ENCODE assay signal across 15 cellular contexts in the genomic region with DNA sequence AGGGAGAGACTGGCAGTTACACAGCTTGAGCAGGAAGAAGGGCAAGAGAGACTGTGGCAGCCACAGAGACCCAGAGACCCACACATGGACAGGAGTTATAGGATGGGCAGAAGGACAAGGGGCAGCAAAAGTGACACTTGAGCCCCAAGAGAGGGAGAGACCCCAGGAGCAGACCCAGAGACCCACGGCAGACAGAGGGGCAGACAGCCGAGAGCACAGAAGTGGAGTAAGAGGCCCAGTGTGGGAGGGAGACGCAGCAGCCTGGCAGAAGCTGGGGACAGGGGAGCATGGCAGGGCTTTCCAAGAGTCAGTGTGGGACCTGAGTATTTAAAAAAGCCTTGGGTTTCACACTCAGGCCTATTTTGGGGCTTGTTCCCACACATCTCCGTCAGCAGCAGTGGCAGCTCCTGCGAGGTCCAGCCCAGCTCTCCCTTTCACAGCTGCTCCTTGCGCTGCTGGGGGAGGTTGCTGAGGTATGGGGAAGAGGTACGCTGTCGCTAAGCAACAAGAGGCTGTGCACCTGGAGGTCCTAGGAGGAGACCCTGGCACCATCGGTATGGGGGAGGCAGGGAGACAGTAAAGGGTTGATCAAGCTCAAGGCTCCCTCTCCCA. TPM values are rescaled to one million over a fixed set of nuclear protein-coding genes. Genes with fewer than 3 reads are reported as not detected.
A peak's percentile ranks its signal among the peaks of the same experiment; 100 is the strongest.
DNase-seq lines count a peak whose midpoint lies in the region; ATAC-seq and TF ChIP-seq lines count a peak whose summit lies in the region.
"Had no signal": no experiment of that assay in that cellular context is flagged by ENCODE, and none has a peak within 500 bp of the region (broad histone marks: within the 10 kb centered on the region; RNA-seq: fewer than 3 reads in every experiment).

No MANE protein-coding gene starts in this region.

- H3K9me3 Mint-ChIP-seq in CD4-positive, alpha-beta memory T cell, result peaks cover 0 to 3% (median 0%) of the 10 kb centered on the region in 8 donors
- H3K9me3 Mint-ChIP-seq: H9 had no signal

- no peaks in the 10 kb centered on the region for H3K36me3 ChIP-seq in CD4-positive, alpha-beta memory T cell (ENCODE audit: insufficient read depth, low read length)
- H3K36me3 ChIP-seq in gastrocnemius medialis, result no peaks in the 10 kb centered on the region
- H3K36me3 ChIP-seq: right lobe of liver had no signal

- H3K27ac ChIP-seq in CD4-positive, alpha-beta memory T cell (ENCODE audit: low read depth, low read length), result no peak overlapping the region
- peak overlapping the region; percentile 96 to 99 (median 98) for H3K27ac ChIP-seq in gastrocnemius medialis

- intact Hi-C loops in CD4-positive, alpha-beta memory T cell (cut with micrococcal nuclease), result loop anchor here (10.0 kb wide), 1 partner anchor 415 kb away; no protein-coding TSS in a partner anchor
- intact Hi-C loops in gastrocnemius medialis (cut with DNase I; ENCODE audit: low total_unique reads), result loop anchor here (5.0 kb wide), 4 partner anchors 93 to 387 kb away; partner anchors contain the start of genes GPATCH4, SMG5 and TMEM79

- H3K4me1 Mint-ChIP-seq in CD4-positive, alpha-beta memory T cell, result peaks cover 14 to 42% (median 19%) of the 10 kb centered on the region in 4 donors
- H3K4me1 Mint-ChIP-seq in T-helper 17 cell, result peaks cover 25% of the 10 kb centered on the region

- H3K4me1 ChIP-seq in CD4-positive, alpha-beta memory T cell (ENCODE audit: insufficient read depth, low read length), result peaks cover 30% of the 10 kb centered on the region
- H3K4me1 ChIP-seq in gastrocnemius medialis, result peaks cover 39 to 64% of the 10 kb centered on the region in 2 donors

- no peaks in the 10 kb centered on the region for H3K27me3 ChIP-seq in CD4-positive, alpha-beta memory T cell (ENCODE audit: insufficient read depth, low read length)
- no peaks in the 10 kb centered on the region for H3K27me3 ChIP-seq in gastrocnemius medialis
- H3K27me3 ChIP-seq: right lobe of liver had no signal

- ATAC-seq in T-helper 17 cell (no peak), gastrocnemius medialis (no peak), HG02981 (IDR thresholded peaks at IDR 0.05; ENCODE audit: unreplicated experiment) (no peak), GM18873 (IDR thresholded peaks at IDR 0.05; ENCODE audit: low FRiP score, unreplicated experiment) (no peak)
- ATAC-seq: right lobe of liver, SK-N-SH treated with all-trans-retinoic acid at 6 μM for 48 hours had no signal

- DNase-seq in CD4-positive, alpha-beta memory T cell, result no peak
- DNase-seq in T-helper 17 cell, result no peak
- DNase-seq in left kidney (ENCODE audit: low read depth, low spot score), result peak; percentile 73
- DNase-seq in gastrocnemius medialis, result peak in 1 of 2 donors; percentile 59
- no peak for DNase-seq in NCI-H2029 (lab: John Stamatoyannopoulos, UW)
- no peak for DNase-seq in NCI-H1436 (lab: John Stamatoyannopoulos, UW)
- DNase-seq: activated CD8-positive, alpha-beta memory T cell treated with anti-CD3 and anti-CD28 coated beads for 24 hours; COR-L47; H9; islet precursor cell; NCI-H526; right lobe of liver had no signal

- CTCF ChIA-PET in CD4-positive, alpha-beta memory T cell (lab: Charles Lee; ENCODE audit: partially characterized antibody), result no interaction called here

- no peak for TF ChIP-seq POLR2A in gastrocnemius medialis (IDR thresholded peaks at IDR 0.05)

- H3K36me3 Mint-ChIP-seq in CD4-positive, alpha-beta memory T cell, result peaks cover 0 to 4% of the 10 kb centered on the region in 2 donors
- H3K36me3 Mint-ChIP-seq in T-helper 17 cell (ENCODE audit: low read depth), result no peaks in the 10 kb centered on the region

- POLR2A ChIA-PET in CD4-positive, alpha-beta memory T cell (lab: Charles Lee; ENCODE audit: partially characterized antibody), result interaction anchor here (1.1 to 14.1 kb wide), 4 partner anchors 9 to 52 kb away, joined by 3 to 376 read pairs (median 6); partner anchors contain the start of gene MEF2D

- H3K27ac Mint-ChIP-seq in CD4-positive, alpha-beta memory T cell, result peak overlapping the region in 6 of 7 donors; percentile 2 to 87 (median 68)
- H3K27ac Mint-ChIP-seq in T-helper 17 cell, result peak overlapping the region; percentile 99
- H3K27ac Mint-ChIP-seq: H9 had no signal

- no peak overlapping the region for H3K4me3 ChIP-seq in CD4-positive, alpha-beta memory T cell (ENCODE audit: low read length in 2 of 2)
- H3K4me3 ChIP-seq in gastrocnemius medialis, result peak overlapping the region; percentile 36 to 92 (median 56)
- H3K4me3 ChIP-seq: right lobe of liver had no signal

- peaks cover 1 to 2% of the 10 kb centered on the region in 2 donors for H3K27me3 Mint-ChIP-seq in CD4-positive, alpha-beta memory T cell
- H3K27me3 Mint-ChIP-seq in T-helper 17 cell, result no peaks in the 10 kb centered on the region

- no peaks in the 10 kb centered on the region for H3K9me3 ChIP-seq in CD4-positive, alpha-beta memory T cell (ENCODE audit: control insufficient read depth in 1 of 2, low read length in 2 of 2)
- no peaks in the 10 kb centered on the region for H3K9me3 ChIP-seq in T-helper 17 cell (ENCODE audit: control insufficient read depth, low read length, poor library complexity, severe bottlenecking)
- H3K9me3 ChIP-seq in gastrocnemius medialis, result no peaks in the 10 kb centered on the region
- H3K9me3 ChIP-seq: right lobe of liver had no signal

- H3K4me3 Mint-ChIP-seq in CD4-positive, alpha-beta memory T cell, result no peak overlapping the region
- H3K4me3 Mint-ChIP-seq in T-helper 17 cell, result no peak overlapping the region
- H3K4me3 Mint-ChIP-seq: H9 had no signal

- in situ Hi-C loops in gastrocnemius medialis (cut with MboI; ENCODE audit: low sequenced_read_pairs in 4 of 4), result loop anchor here in 2 of 4 donors (5.0 to 10.0 kb wide), 2 partner anchors 37 to 55 kb away; no protein-coding TSS in a partner anchor

- TF ChIP-seq CTCF in gastrocnemius medialis (IDR thresholded peaks at IDR 0.05 in 4 of 5, conservative IDR thresholded peaks at IDR 0.05 in 1 of 5), result no peak

RNA-seq across cellular contexts. Expression of gene MEF2D, which starts 9.0 kb away (rescaled TPM):
- 10 to 100 TPM; 65.0 to 69.6 TPM for total RNA-seq in CD4-positive, alpha-beta memory T cell
- 10 to 100 TPM in 1 of 2 donors, 1 to 10 TPM in 1; 4.2 to 13.8 TPM for polyA plus RNA-seq in CD4-positive, alpha-beta memory T cell
- total RNA-seq in T-helper 17 cell, result 100 to 1,000 TPM; 142 to 157 TPM
- total RNA-seq in gastrocnemius medialis, result 100 to 1,000 TPM; 129 to 260 (median 168) TPM

Comparison
In these comparisons a context has a peak if more than half of its experiments do, and no peak if none do; other contexts are left out.
1. H3K4me3 ChIP-seq: peak in gastrocnemius medialis (4 of 4); none in CD4-positive, alpha-beta memory T cell (0 of 2).